Comparison of ENCODE assay signal across 8 cellular contexts in the genomic region with DNA sequence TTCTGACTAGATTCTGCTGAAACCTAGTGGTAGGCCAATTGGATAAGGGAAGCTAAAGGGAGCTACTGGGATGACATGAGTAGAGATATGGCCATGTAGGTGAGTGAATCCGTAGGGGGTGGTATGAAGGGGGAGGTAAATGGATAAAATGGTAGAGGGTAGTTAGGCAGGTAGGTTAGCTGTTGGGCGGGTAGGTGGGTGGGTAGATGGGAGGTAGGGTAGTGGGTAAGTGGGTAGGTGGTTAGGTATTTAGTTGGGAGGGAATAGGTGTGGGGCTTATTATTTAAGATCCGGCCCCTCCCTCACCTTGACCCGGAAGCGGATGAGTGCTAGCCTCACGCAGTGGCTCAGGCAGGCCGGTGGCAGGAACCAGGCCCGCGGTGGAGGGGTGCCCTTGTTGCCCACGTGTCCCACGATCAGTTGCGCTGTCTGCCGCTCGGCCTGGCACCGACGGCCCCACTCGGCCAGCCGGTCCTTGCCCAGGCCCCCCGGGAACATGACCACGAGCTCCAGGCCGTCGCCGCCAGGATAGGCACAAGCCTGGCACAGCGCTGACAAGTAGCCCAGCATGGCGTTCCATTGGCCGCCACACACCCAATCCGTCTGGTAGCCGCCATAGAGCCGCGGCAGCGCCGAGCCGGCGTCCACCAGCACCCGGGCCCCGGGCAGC. TPM values are rescaled to one million over a fixed set of nuclear protein-coding genes. Genes with fewer than 3 reads are reported as not detected.
DNase-seq lines count a peak whose midpoint lies in the region; ATAC-seq and TF ChIP-seq lines count a peak whose summit lies in the region.

No MANE protein-coding gene starts in this region.

- no peaks in the 10 kb centered on the region for H3K36me3 ChIP-seq in CD4-positive, alpha-beta memory T cell (ENCODE audit: insufficient read depth, low read length)
- H3K36me3 ChIP-seq in PC-3 (ENCODE audit: low read depth, low read length) (no peaks in the 10 kb centered on the region), fibroblast of lung (ENCODE audit: control insufficient read depth, insufficient read depth, low read length) (no peaks in the 10 kb centered on the region)

- peak; percentile 55 to 78 (median 61) for DNase-seq in CD4-positive, alpha-beta memory T cell
- peak; percentile 62 for DNase-seq in PC-3
- peak; percentile 65 to 73 for DNase-seq in activated T-cell treated with anti-CD3 and anti-CD28 coated beads, Interleukin-2, amount 50 U/mL, for 72 hours
- DNase-seq in fibroblast of lung (ENCODE audit: low read depth in 2 of 2) = peak; percentile 27 to 38
- DNase-seq in stimulated activated naive CD8-positive, alpha-beta T cell treated with anti-CD3 and anti-CD28 coated beads, Interleukin-15, amount 100 ng/mL, for 72 hours = peak; percentile 44 to 72

- H3K4me3 ChIP-seq in CD4-positive, alpha-beta memory T cell (ENCODE audit: low read length in 2 of 2) = peak overlapping the region; percentile 20 to 63
- H3K4me3 ChIP-seq in PC-3 (ENCODE audit: low read length) = peak overlapping the region; percentile 92
- peak overlapping the region; percentile 49 to 72 (median 60) for H3K4me3 ChIP-seq in fibroblast of lung (replicated peaks in 1 of 4; ENCODE audit: control extremely low read depth in 1 of 4, insufficient read depth in 1 of 4, low read depth in 3 of 4, low read length in 4 of 4)

- peak overlapping the region; percentile 72 for H3K27ac ChIP-seq in CD4-positive, alpha-beta memory T cell (ENCODE audit: low read depth, low read length)
- H3K27ac ChIP-seq in PC-3 (ENCODE audit: low read length) (peak overlapping the region; percentile 88), fibroblast of lung (ENCODE audit: insufficient read depth, low read length) (peak overlapping the region; percentile 77)

- peak overlapping the region; percentile 57 to 92 (median 82) for H3K4me3 Mint-ChIP-seq in CD4-positive, alpha-beta memory T cell
- peak overlapping the region; percentile 82 to 88 for H3K4me3 Mint-ChIP-seq in activated T-cell treated with anti-CD3 and anti-CD28 coated beads, Interleukin-2, amount 50 U/mL, for 72 hours
- H3K4me3 Mint-ChIP-seq in nephron = peak overlapping the region; percentile 79 to 88 (median 86)
- peak overlapping the region; percentile 84 to 85 for H3K4me3 Mint-ChIP-seq in stimulated activated naive CD8-positive, alpha-beta T cell treated with anti-CD3 and anti-CD28 coated beads, Interleukin-15, amount 100 ng/mL, for 72 hours

- ATAC-seq in GM19372 (IDR thresholded peaks at IDR 0.05; ENCODE audit: low read depth, unreplicated experiment) (peak; percentile 49), HG03521 (IDR thresholded peaks at IDR 0.05; ENCODE audit: unreplicated experiment) (peak; percentile 50), PC-3 (peak; percentile 57)
- ATAC-seq in activated T-cell treated with anti-CD3 and anti-CD28 coated beads, Interleukin-2, amount 50 U/mL, for 72 hours (replicated peaks in 1 of 2) = peak; percentile 79 to 80
- peak; percentile 84 for ATAC-seq in stimulated activated naive CD8-positive, alpha-beta T cell treated with anti-CD3 and anti-CD28 coated beads, Interleukin-15, amount 100 ng/mL, for 72 hours

- no peaks in the 10 kb centered on the region for H3K9me2 ChIP-seq in PC-3 (replicated peaks; ENCODE audit: low read length)

- no peaks in the 10 kb centered on the region for H3K27me3 ChIP-seq in CD4-positive, alpha-beta memory T cell (ENCODE audit: insufficient read depth, low read length)
- H3K27me3 ChIP-seq in PC-3 (ENCODE audit: low read length) (no peaks in the 10 kb centered on the region), fibroblast of lung (ENCODE audit: control insufficient read depth, insufficient read depth, low read length) (no peaks in the 10 kb centered on the region)

- H3K27me3 Mint-ChIP-seq in CD4-positive, alpha-beta memory T cell = no peaks in the 10 kb centered on the region
- peaks cover 12% of the 10 kb centered on the region for H3K27me3 Mint-ChIP-seq in activated T-cell treated with anti-CD3 and anti-CD28 coated beads, Interleukin-2, amount 50 U/mL, for 72 hours (ENCODE audit: low read depth)
- no peaks in the 10 kb centered on the region for H3K27me3 Mint-ChIP-seq in nephron (ENCODE audit: low read depth)
- H3K27me3 Mint-ChIP-seq in stimulated activated naive CD8-positive, alpha-beta T cell treated with anti-CD3 and anti-CD28 coated beads, Interleukin-15, amount 100 ng/mL, for 72 hours = no peaks in the 10 kb centered on the region

- H3K4me2 ChIP-seq in PC-3 (ENCODE audit: low read length) (peak overlapping the region; percentile 97), fibroblast of lung (ENCODE audit: extremely low read depth, insufficient read depth, low read length) (peak overlapping the region; percentile 87)

- peak overlapping the region; percentile 19 to 89 (median 81) for H3K27ac Mint-ChIP-seq in CD4-positive, alpha-beta memory T cell
- H3K27ac Mint-ChIP-seq in activated T-cell treated with anti-CD3 and anti-CD28 coated beads, Interleukin-2, amount 50 U/mL, for 72 hours = peak overlapping the region; percentile 85
- H3K27ac Mint-ChIP-seq in nephron = peak overlapping the region; percentile 14 to 79 (median 71)
- peak overlapping the region; percentile 88 to 94 for H3K27ac Mint-ChIP-seq in stimulated activated naive CD8-positive, alpha-beta T cell treated with anti-CD3 and anti-CD28 coated beads, Interleukin-15, amount 100 ng/mL, for 72 hours

- H3K4me1 Mint-ChIP-seq in CD4-positive, alpha-beta memory T cell = peaks cover 34 to 54% (median 46%) of the 10 kb centered on the region in 4 donors
- H3K4me1 Mint-ChIP-seq in activated T-cell treated with anti-CD3 and anti-CD28 coated beads, Interleukin-2, amount 50 U/mL, for 72 hours (ENCODE audit: low read depth) = peaks cover 49% of the 10 kb centered on the region
- H3K4me1 Mint-ChIP-seq in nephron = peaks cover 37% of the 10 kb centered on the region
- peaks cover 51% of the 10 kb centered on the region for H3K4me1 Mint-ChIP-seq in stimulated activated naive CD8-positive, alpha-beta T cell treated with anti-CD3 and anti-CD28 coated beads, Interleukin-15, amount 100 ng/mL, for 72 hours

- peaks cover 0 to 19% of the 10 kb centered on the region in 2 donors for H3K36me3 Mint-ChIP-seq in CD4-positive, alpha-beta memory T cell
- peaks cover 7 to 8% of the 10 kb centered on the region in 2 donors for H3K36me3 Mint-ChIP-seq in activated T-cell treated with anti-CD3 and anti-CD28 coated beads, Interleukin-2, amount 50 U/mL, for 72 hours (ENCODE audit: insufficient read depth in 2 of 2)
- H3K36me3 Mint-ChIP-seq in nephron (ENCODE audit: low read depth) = peaks cover 4% of the 10 kb centered on the region

- POLR2A ChIA-PET in CD4-positive, alpha-beta memory T cell (lab: Charles Lee; ENCODE audit: partially characterized antibody) = interaction anchor here (0.7 to 4.5 kb wide), 6 partner anchors 138 to 1921 kb away, joined by 3 to 59 read pairs (median 12); a partner anchor contains a TSS
- POLR2A ChIA-PET in PC-3 (lab: Charles Lee; ENCODE audit: unreplicated experiment) = interaction anchor here (0.8 kb wide), 1 partner anchor 139 kb away, joined by 3 read pairs; no protein-coding TSS in a partner anchor

- peaks cover 6% of the 10 kb centered on the region for H3F3A ChIP-seq in PC-3 (ENCODE audit: low read length, unreplicated experiment)

- H3K79me2 ChIP-seq in PC-3 (ENCODE audit: low read length) (peaks cover 56% of the 10 kb centered on the region), fibroblast of lung (ENCODE audit: control insufficient read depth, insufficient read depth, low read length) (peaks cover 34% of the 10 kb centered on the region)

- no peaks in the 10 kb centered on the region for H3K9me3 ChIP-seq in CD4-positive, alpha-beta memory T cell (ENCODE audit: control insufficient read depth in 1 of 2, low read length in 2 of 2)
- no peaks in the 10 kb centered on the region for H3K9me3 ChIP-seq in PC-3 (ENCODE audit: low read length)
- no peaks in the 10 kb centered on the region for H3K9me3 ChIP-seq in fibroblast of lung (ENCODE audit: control insufficient read depth, insufficient read depth, low read depth, low read length)

- CTCF ChIA-PET in CD4-positive, alpha-beta memory T cell (lab: Charles Lee; ENCODE audit: partially characterized antibody) = no interaction called here
- CTCF ChIA-PET in PC-3 (lab: Charles Lee) = no interaction called here

- peak overlapping the region; percentile 72 for H2AFZ ChIP-seq in PC-3 (ENCODE audit: low read length)
- no peak overlapping the region for H2AFZ ChIP-seq in fibroblast of lung (ENCODE audit: low read length)

- peaks cover 0 to 2% (median 0%) of the 10 kb centered on the region in 8 donors for H3K9me3 Mint-ChIP-seq in CD4-positive, alpha-beta memory T cell
- no peaks in the 10 kb centered on the region for H3K9me3 Mint-ChIP-seq in activated T-cell treated with anti-CD3 and anti-CD28 coated beads, Interleukin-2, amount 50 U/mL, for 72 hours
- peaks cover 5% of the 10 kb centered on the region for H3K9me3 Mint-ChIP-seq in nephron
- no peaks in the 10 kb centered on the region for H3K9me3 Mint-ChIP-seq in stimulated activated naive CD8-positive, alpha-beta T cell treated with anti-CD3 and anti-CD28 coated beads, Interleukin-15, amount 100 ng/mL, for 72 hours

- H3K9ac ChIP-seq in PC-3 (ENCODE audit: low read length) = peak overlapping the region; percentile 100
- peak overlapping the region; percentile 70 for H3K9ac ChIP-seq in fibroblast of lung (ENCODE audit: insufficient read depth, low read length)

- H3K4me1 ChIP-seq in CD4-positive, alpha-beta memory T cell (ENCODE audit: insufficient read depth, low read length) = peaks cover 29% of the 10 kb centered on the region
- H3K4me1 ChIP-seq in PC-3 (ENCODE audit: insufficient read depth, low read length) = peaks cover 53% of the 10 kb centered on the region
- no peaks in the 10 kb centered on the region for H3K4me1 ChIP-seq in fibroblast of lung (ENCODE audit: control insufficient read depth, extremely low read depth, insufficient read depth, low read length)

- 0 out of 2 replicates have a peak, but pooled peaks cover 10% of the 10 kb centered on the region for H4K20me1 ChIP-seq in PC-3 (ENCODE audit: low read length)
- no peaks in the 10 kb centered on the region for H4K20me1 ChIP-seq in fibroblast of lung (ENCODE audit: control insufficient read depth, extremely low read depth, insufficient read depth, low read length)

- TF ChIP-seq CTCF in PC-3 (conservative IDR thresholded peaks at IDR 0.05; ENCODE audit: low read depth, low read length) (no peak), fibroblast of lung (conservative IDR thresholded peaks at IDR 0.05 in 1 of 2, IDR thresholded peaks at IDR 0.05 in 1 of 2; ENCODE audit: low read depth in 1 of 2, low read length in 2 of 2) (no peak), nephron (IDR thresholded peaks at IDR 0.05; ENCODE audit: unreplicated experiment in 3 of 3) (no peak)

- intact Hi-C loops in CD4-positive, alpha-beta memory T cell (cut with micrococcal nuclease) = loop anchor here (2.0 to 5.0 kb wide), 4 partner anchors 175 to 760 kb away; a partner anchor contains a TSS
- intact Hi-C loops in PC-3 (cut with micrococcal nuclease) = no loop called here

- BruUV-seq in PC-3 (replicated peaks; lab: Mats Ljungman, UMichigan) = no TSS peak

RNA-seq across cellular contexts. Expression of a gene that starts 0.7 kb away (rescaled TPM):
- 10 to 100 TPM; 17.6 to 21.1 TPM for total RNA-seq in CD4-positive, alpha-beta memory T cell
- 1 to 10 TPM; 4.0 to 5.3 TPM for polyA plus RNA-seq in CD4-positive, alpha-beta memory T cell
- total RNA-seq in PC-3 (2014; rRNA removed) = 8.2 and 10.7 TPM in 2 replicates
- total RNA-seq in activated T-cell treated with anti-CD3 and anti-CD28 coated beads, Interleukin-2, amount 50 U/mL, for 72 hours = 10 to 100 TPM in 1 of 2 donors, 1 to 10 TPM in 1; 9.9 to 10.5 TPM
- 4.6 and 6.9 TPM in 2 replicates for total RNA-seq in fibroblast of lung
- 4.7 and 4.8 TPM in 2 replicates for polyA plus RNA-seq in fibroblast of lung
- 2.9 and 3.2 TPM in 2 replicates for polyA plus RNA-seq in fibroblast of lung (2012)
- polyA minus RNA-seq in fibroblast of lung (ENCODE audit: low replicate concordance) = 8.5 and 10.8 TPM in 2 replicates

Comparison
In these comparisons a context has a peak if more than half of its experiments do, and no peak if none do; other contexts are left out.
1. Peak in every context shown above with its lines: DNase-seq, ATAC-seq, H3K4me3 ChIP-seq and H3K27ac ChIP-seq.
2. H3K4me3 ChIP-seq: peak in every context shown above with its lines; median percentile 92 in PC-3; 60 in fibroblast of lung; 42 in CD4-positive, alpha-beta memory T cell.